In the genomic region with DNA sequence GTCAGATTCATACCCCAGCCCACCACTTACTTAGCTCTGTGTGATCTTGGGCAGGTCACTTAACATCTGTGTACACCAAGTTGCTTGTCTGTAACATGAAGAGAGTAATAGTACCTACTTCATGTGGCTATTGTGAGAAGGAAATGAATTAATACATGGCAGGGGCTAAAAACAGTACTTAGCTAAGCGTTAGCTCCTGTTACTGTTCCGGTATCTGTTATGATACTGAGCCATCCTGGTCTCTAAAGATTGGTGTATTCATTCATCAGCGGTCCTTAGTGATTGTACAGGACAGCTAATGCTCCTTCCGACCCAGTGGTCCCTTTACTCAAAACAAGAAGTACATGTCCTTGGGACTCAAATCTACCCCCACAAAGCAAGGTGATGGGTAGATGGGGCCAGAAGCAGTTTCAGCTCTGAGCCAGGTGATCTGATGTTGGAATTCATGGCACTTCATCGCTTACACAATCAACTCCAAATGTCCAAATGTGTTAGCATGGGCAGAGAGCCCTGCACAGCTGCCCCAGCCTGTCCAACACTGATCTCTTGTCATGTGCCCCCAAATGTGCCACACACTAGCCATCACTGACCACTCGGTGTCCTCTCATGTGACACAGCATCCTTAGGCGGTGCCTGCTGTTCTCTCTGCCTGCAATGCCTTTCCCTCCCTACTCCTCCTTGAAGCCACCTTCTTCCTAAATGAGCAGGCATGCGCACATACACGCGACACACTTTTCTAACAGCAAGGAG, we compare ENCODE assay signal across 16 cellular contexts.
DNase-seq lines count a peak whose midpoint lies in the region; ATAC-seq, FAIRE-seq and TF ChIP-seq lines count a peak whose summit lies in the region.
"Had no signal": no experiment of that assay in that cellular context is flagged by ENCODE, and none has a peak within 500 bp of the region (broad histone marks: within the 10 kb centered on the region; RNA-seq: fewer than 3 reads in every experiment).

No MANE protein-coding gene starts in this region.

- H3K27me3 ChIP-seq in cardiac muscle cell (no peaks in the 10 kb centered on the region), bronchial epithelial cell (ENCODE audit: control insufficient read depth, insufficient read depth, low read length) (no peaks in the 10 kb centered on the region), skeletal muscle tissue (ENCODE audit: control insufficient read depth in 3 of 3, insufficient read depth in 3 of 3, low read length in 3 of 3) (no peaks in the 10 kb centered on the region)
- H3K27me3 ChIP-seq: BLaER1 treated with 17β-estradiol and CSF1 and Interleukin-3, amounts not matched to agents 10 nM and 100 nM had no signal

- ATAC-seq in left cardiac atrium = no peak
- ATAC-seq in stimulated activated naive CD8-positive, alpha-beta T cell treated with anti-CD3 and anti-CD28 coated beads, Interleukin-15, amount 100 ng/mL, for 72 hours = no peak
- no peak for ATAC-seq in effector memory CD8-positive, alpha-beta T cell (replicated peaks)

- no peak overlapping the region for H3K4me3 ChIP-seq in cardiac muscle cell
- no peak overlapping the region for H3K4me3 ChIP-seq in bronchial epithelial cell (ENCODE audit: low read depth, low read length)
- no peak overlapping the region for H3K4me3 ChIP-seq in skeletal muscle tissue (ENCODE audit: low read length in 3 of 3)
- H3K4me3 ChIP-seq: BLaER1 treated with 17β-estradiol and CSF1 and Interleukin-3, amounts not matched to agents 10 nM and 100 nM had no signal

- H3K27ac ChIP-seq in cardiac muscle cell (peak overlapping the region; percentile 92), skeletal muscle tissue (ENCODE audit: low read depth, low read length) (peak overlapping the region; percentile 55)
- H3K27ac ChIP-seq: BLaER1 treated with 17β-estradiol and CSF1 and Interleukin-3, amounts not matched to agents 10 nM and 100 nM; HL-60 had no signal

- TF ChIP-seq CTCF in cardiac muscle cell (IDR thresholded peaks at IDR 0.05; ENCODE audit: low read depth, low read length) (no peak), bronchial epithelial cell (IDR thresholded peaks at IDR 0.05; ENCODE audit: insufficient read depth, low read length, severe bottlenecking) (no peak), nephron (IDR thresholded peaks at IDR 0.05; ENCODE audit: unreplicated experiment in 3 of 3) (no peak)

- H3K4me1 Mint-ChIP-seq in nephron = peaks cover 60% of the 10 kb centered on the region
- H3K4me1 Mint-ChIP-seq in stimulated activated naive CD8-positive, alpha-beta T cell treated with anti-CD3 and anti-CD28 coated beads, Interleukin-15, amount 100 ng/mL, for 72 hours = no peaks in the 10 kb centered on the region
- no peaks in the 10 kb centered on the region for H3K4me1 Mint-ChIP-seq in effector memory CD8-positive, alpha-beta T cell (ENCODE audit: low read depth in 2 of 2)
- H3K4me1 Mint-ChIP-seq: CD4-positive, CD25-positive, alpha-beta regulatory T cell had no signal

- peaks cover 18% of the 10 kb centered on the region for H3K4me1 ChIP-seq in cardiac muscle cell (ENCODE audit: low read depth)
- H3K4me1 ChIP-seq in skeletal muscle tissue (ENCODE audit: control insufficient read depth in 3 of 3, insufficient read depth in 3 of 3, low read length in 3 of 3) = peaks cover 39 to 43% (median 41%) of the 10 kb centered on the region in 3 donors

- H3K36me3 ChIP-seq in cardiac muscle cell (no peaks in the 10 kb centered on the region), bronchial epithelial cell (ENCODE audit: control insufficient read depth, insufficient read depth, low read length) (no peaks in the 10 kb centered on the region), skeletal muscle tissue (ENCODE audit: control insufficient read depth in 3 of 3, insufficient read depth in 3 of 3, low read length in 3 of 3) (no peaks in the 10 kb centered on the region)
- H3K36me3 ChIP-seq: BLaER1 treated with 17β-estradiol and CSF1 and Interleukin-3, amounts not matched to agents 10 nM and 100 nM had no signal

- H3K27ac Mint-ChIP-seq in nephron = peak overlapping the region in 2 of 3 experiments; percentile 5 to 55
- H3K27ac Mint-ChIP-seq in stimulated activated naive CD8-positive, alpha-beta T cell treated with anti-CD3 and anti-CD28 coated beads, Interleukin-15, amount 100 ng/mL, for 72 hours = no peak overlapping the region
- no peak overlapping the region for H3K27ac Mint-ChIP-seq in effector memory CD8-positive, alpha-beta T cell
- H3K27ac Mint-ChIP-seq: CD4-positive, CD25-positive, alpha-beta regulatory T cell; HFFc6 had no signal

- intact Hi-C loops in left cardiac atrium (cut with DNase I) = no loop called here

- H3K4me3 Mint-ChIP-seq in nephron = no peak overlapping the region
- H3K4me3 Mint-ChIP-seq in stimulated activated naive CD8-positive, alpha-beta T cell treated with anti-CD3 and anti-CD28 coated beads, Interleukin-15, amount 100 ng/mL, for 72 hours = no peak overlapping the region
- H3K4me3 Mint-ChIP-seq in effector memory CD8-positive, alpha-beta T cell = no peak overlapping the region
- H3K4me3 Mint-ChIP-seq: CD4-positive, CD25-positive, alpha-beta regulatory T cell; HFFc6 had no signal

- H3K36me3 Mint-ChIP-seq in nephron (ENCODE audit: low read depth) = peaks cover 53% of the 10 kb centered on the region
- H3K36me3 Mint-ChIP-seq in effector memory CD8-positive, alpha-beta T cell (ENCODE audit: insufficient read depth) = no peaks in the 10 kb centered on the region
- H3K36me3 Mint-ChIP-seq: CD4-positive, CD25-positive, alpha-beta regulatory T cell had no signal

- no peak for DNase-seq in cardiac muscle cell (ENCODE audit: low read depth in 1 of 2, low spot score in 1 of 2)
- no peak for DNase-seq in left cardiac atrium
- DNase-seq in bronchial epithelial cell (ENCODE audit: low read depth) = no peak
- no peak for DNase-seq in stimulated activated naive CD8-positive, alpha-beta T cell treated with anti-CD3 and anti-CD28 coated beads, Interleukin-15, amount 100 ng/mL, for 72 hours
- DNase-seq in effector memory CD8-positive, alpha-beta T cell = no peak
- DNase-seq: 8988T; CD4-positive, CD25-positive, alpha-beta regulatory T cell; DMS53; GF-D8; HCEC 1CT; HFFc6 had no signal

- H3K27me3 Mint-ChIP-seq in nephron (ENCODE audit: low read depth) = no peaks in the 10 kb centered on the region
- peaks cover 22% of the 10 kb centered on the region for H3K27me3 Mint-ChIP-seq in stimulated activated naive CD8-positive, alpha-beta T cell treated with anti-CD3 and anti-CD28 coated beads, Interleukin-15, amount 100 ng/mL, for 72 hours
- peaks cover 14 to 18% of the 10 kb centered on the region in 2 donors for H3K27me3 Mint-ChIP-seq in effector memory CD8-positive, alpha-beta T cell
- H3K27me3 Mint-ChIP-seq: CD4-positive, CD25-positive, alpha-beta regulatory T cell had no signal

- peak; percentile 52 for FAIRE-seq in bronchial epithelial cell (lab: Jason Lieb, UNC)
- FAIRE-seq: GM19239 had no signal

- peaks cover 6% of the 10 kb centered on the region for H3K9me3 Mint-ChIP-seq in nephron
- no peaks in the 10 kb centered on the region for H3K9me3 Mint-ChIP-seq in stimulated activated naive CD8-positive, alpha-beta T cell treated with anti-CD3 and anti-CD28 coated beads, Interleukin-15, amount 100 ng/mL, for 72 hours
- no peaks in the 10 kb centered on the region for H3K9me3 Mint-ChIP-seq in effector memory CD8-positive, alpha-beta T cell
- H3K9me3 Mint-ChIP-seq: HFFc6 had no signal

- H3K9me3 ChIP-seq in cardiac muscle cell (ENCODE audit: low read depth) = no peaks in the 10 kb centered on the region
- no peaks in the 10 kb centered on the region for H3K9me3 ChIP-seq in skeletal muscle tissue (ENCODE audit: control insufficient read depth in 3 of 3, low read length in 3 of 3)
- H3K9me3 ChIP-seq: BLaER1 treated with 17β-estradiol and CSF1 and Interleukin-3, amounts not matched to agents 10 nM and 100 nM had no signal

- H3K9ac ChIP-seq in skeletal muscle tissue (ENCODE audit: low read depth in 1 of 3, low read length in 3 of 3) = no peak overlapping the region
- H3K9ac ChIP-seq: BLaER1 treated with 17β-estradiol and CSF1 and Interleukin-3, amounts not matched to agents 10 nM and 100 nM had no signal

Comparison
In these comparisons a context has a peak if more than half of its experiments do, and no peak if none do; other contexts are left out.
1. H3K27ac Mint-ChIP-seq: peak in nephron (2 of 3); none in stimulated activated naive CD8-positive, alpha-beta T cell treated with anti-CD3 and anti-CD28 coated beads, Interleukin-15, amount 100 ng/mL, for 72 hours (0 of 2) and effector memory CD8-positive, alpha-beta T cell (0 of 2).